8 cellular contexts compared by ENCODE assay signal in genomic region chr7:44962483-44963251, GRCh38. TPM values are rescaled to one million over a fixed set of nuclear protein-coding genes. Genes with fewer than 3 reads are reported as not detected.
DNase-seq lines count a peak whose midpoint lies in the region; ATAC-seq and TF ChIP-seq lines count a peak whose summit lies in the region.

No MANE protein-coding gene starts in this region.

- no peaks in the 10 kb centered on the region for H3K4me1 Mint-ChIP-seq in Calu3 (ENCODE audit: low read depth, unreplicated experiment)
- no peaks in the 10 kb centered on the region for H3K4me1 Mint-ChIP-seq in glutamatergic neuron (ENCODE audit: low read depth, unreplicated experiment)
- no peaks in the 10 kb centered on the region for H3K4me1 Mint-ChIP-seq in progenitor cell of endocrine pancreas (ENCODE audit: low read depth)

- intact Hi-C loops in Calu3 (cut with micrococcal nuclease; ENCODE audit: unreplicated experiment) = no loop called here

- no TSS peak for BruUV-seq in Calu3 (replicated peaks; lab: Mats Ljungman, UMichigan)

- H3K27ac ChIP-seq in SJSA1 = no peak overlapping the region

- H3K36me3 Mint-ChIP-seq in Calu3 (ENCODE audit: insufficient read depth, unreplicated experiment) (no peaks in the 10 kb centered on the region), glutamatergic neuron (ENCODE audit: unreplicated experiment) (no peaks in the 10 kb centered on the region), progenitor cell of endocrine pancreas (ENCODE audit: insufficient read depth) (no peaks in the 10 kb centered on the region)

- DNase-seq in Calu3 = peak; percentile 65
- no peak for DNase-seq in SJSA1 (ENCODE audit: low read depth in 1 of 2, low spot score in 2 of 2)
- DNase-seq in glutamatergic neuron = peak; percentile 67
- peak; percentile 37 for DNase-seq in progenitor cell of endocrine pancreas (ENCODE audit: low spot score, unreplicated experiment)
- no peak for DNase-seq in GM19238 (ENCODE audit: insufficient read length, low spot score)
- DNase-seq in activated effector memory CD4-positive, alpha-beta T cell treated with Interleukin-2 at 50 U/mL for 16 hours = no peak
- DNase-seq in midbrain (lab: John Stamatoyannopoulos, UW) = no peak

- H3K9me3 ChIP-seq in SJSA1 (replicated peaks) = no peaks in the 10 kb centered on the region

- no peak overlapping the region for H3K27ac Mint-ChIP-seq in Calu3 (ENCODE audit: unreplicated experiment)
- no peak overlapping the region for H3K27ac Mint-ChIP-seq in glutamatergic neuron (ENCODE audit: unreplicated experiment)
- H3K27ac Mint-ChIP-seq in progenitor cell of endocrine pancreas = no peak overlapping the region

- CTCF ChIA-PET in Calu3 (lab: Charles Lee) = interaction anchor here (0.8 to 1.3 kb wide), 2 partner anchors 10 to 14 kb away, joined by 3 to 6 read pairs; no protein-coding TSS in a partner anchor

- peaks cover 10% of the 10 kb centered on the region for H3K4me1 ChIP-seq in SJSA1 (replicated peaks)

- no peaks in the 10 kb centered on the region for H3K36me3 ChIP-seq in SJSA1

- peaks cover 22% of the 10 kb centered on the region for H3K27me3 Mint-ChIP-seq in Calu3 (ENCODE audit: unreplicated experiment)
- peaks cover 7% of the 10 kb centered on the region for H3K27me3 Mint-ChIP-seq in glutamatergic neuron (ENCODE audit: unreplicated experiment)
- peaks cover 23% of the 10 kb centered on the region for H3K27me3 Mint-ChIP-seq in progenitor cell of endocrine pancreas

- ATAC-seq in GM18517 (IDR thresholded peaks at IDR 0.05; ENCODE audit: unreplicated experiment) = no peak

- no peak for TF ChIP-seq CTCF in Calu3 (IDR thresholded peaks at IDR 0.05; ENCODE audit: unreplicated experiment)
- TF ChIP-seq CTCF in glutamatergic neuron (IDR thresholded peaks at IDR 0.05; ENCODE audit: partially characterized antibody, unreplicated experiment) = no peak
- TF ChIP-seq CTCF in progenitor cell of endocrine pancreas (IDR thresholded peaks at IDR 0.05; ENCODE audit: unreplicated experiment) = no peak

- H3K4me3 ChIP-seq in SJSA1 = peak overlapping the region; percentile 17; the same call in 1 of the 2 replicates

- peaks cover 17% of the 10 kb centered on the region for H3K27me3 ChIP-seq in SJSA1 (replicated peaks)

- no peaks in the 10 kb centered on the region for H3K9me3 Mint-ChIP-seq in Calu3 (ENCODE audit: low read depth, unreplicated experiment)
- H3K9me3 Mint-ChIP-seq in glutamatergic neuron (ENCODE audit: unreplicated experiment) = no peaks in the 10 kb centered on the region
- H3K9me3 Mint-ChIP-seq in progenitor cell of endocrine pancreas (ENCODE audit: low read depth) = no peaks in the 10 kb centered on the region

- H3K4me3 Mint-ChIP-seq in Calu3 (ENCODE audit: low read depth, unreplicated experiment) (peak overlapping the region; percentile 68), glutamatergic neuron (ENCODE audit: unreplicated experiment) (no peak overlapping the region), progenitor cell of endocrine pancreas (ENCODE audit: low read depth) (no peak overlapping the region)

RNA-seq across cellular contexts. Expression of gene MYO1G, which starts 16.1 kb away (rescaled TPM):
- 0.33 and 0.39 TPM in 2 replicates for total RNA-seq in Calu3 (2022)
- total RNA-seq in SJSA1 (2014; rRNA removed; shearing (Covaris generic)) = 0.11 TPM in 1 of 2 replicates, not detected in the other
- 0.54 TPM for total RNA-seq in glutamatergic neuron (ENCODE audit: unreplicated experiment)
- total RNA-seq in progenitor cell of endocrine pancreas = 0.53 and 0.67 TPM in 2 replicates

RNA-seq across cellular contexts. Expression of gene CCM2, which starts 37.3 kb away (rescaled TPM):
- total RNA-seq in Calu3 (2022) (59.8 and 62.9 TPM in 2 replicates), glutamatergic neuron (ENCODE audit: unreplicated experiment) (92.6 TPM), progenitor cell of endocrine pancreas (42.2 and 43.0 TPM in 2 replicates)
- total RNA-seq in SJSA1 (2014; rRNA removed; shearing (Covaris generic)) = 35.5 and 64.8 TPM in 2 replicates

Comparison
In these comparisons a context has a peak if more than half of its experiments do, and no peak if none do; other contexts are left out.
1. DNase-seq: peak in Calu3 (single experiment), glutamatergic neuron (single experiment) and progenitor cell of endocrine pancreas (single experiment); none in SJSA1 (0 of 2), GM19238 (single experiment), activated effector memory CD4-positive, alpha-beta T cell treated with Interleukin-2 at 50 U/mL for 16 hours (single experiment) and midbrain (single experiment).